In genomic region chr2:85852078-85852790, GRCh38 we compare ENCODE assay signal across 11 cellular contexts. TPM values are rescaled to one million over a fixed set of nuclear protein-coding genes. Genes with fewer than 3 reads are reported as not detected.
DNase-seq lines count a peak whose midpoint lies in the region; ATAC-seq lines count a peak whose summit lies in the region.
"Had no signal": no experiment of that assay in that cellular context is flagged by ENCODE, and none has a peak within 500 bp of the region (broad histone marks: within the 10 kb centered on the region; RNA-seq: fewer than 3 reads in every experiment).

No MANE protein-coding gene starts in this region.

- no peaks in the 10 kb centered on the region for H3K27me3 ChIP-seq in ACC112 (ENCODE audit: insufficient read depth, low read length)

- H3K36me3 Mint-ChIP-seq in activated naive CD8-positive, alpha-beta T cell treated with anti-CD3 and anti-CD28 coated beads, Interleukin-2, amount 50 U/mL, for 24 hours (ENCODE audit: low read depth), result peaks cover 41% of the 10 kb centered on the region
- peaks cover 20 to 28% of the 10 kb centered on the region in 2 donors for H3K36me3 Mint-ChIP-seq in naive B cell

- H3K4me3 ChIP-seq in ACC112 (ENCODE audit: low read depth, low read length) (peak overlapping the region; percentile 60; the same call in 1 of the 2 replicates), GM08714 (ENCODE audit: low read length) (peak overlapping the region; percentile 37; the same call in 1 of the 2 replicates)

- H3K79me2 ChIP-seq in ACC112 (ENCODE audit: control insufficient read depth, insufficient read depth, low read length, unreplicated experiment), result no peaks in the 10 kb centered on the region

- H2AFZ ChIP-seq in ACC112 (ENCODE audit: low read length, unreplicated experiment), result peak overlapping the region; percentile 96

- H3K4me1 ChIP-seq in ACC112 (ENCODE audit: control insufficient read depth, insufficient read depth, low read length, unreplicated experiment), result peaks cover 10% of the 10 kb centered on the region

- peaks cover 67% of the 10 kb centered on the region for H3K4me1 Mint-ChIP-seq in activated naive CD8-positive, alpha-beta T cell treated with anti-CD3 and anti-CD28 coated beads, Interleukin-2, amount 50 U/mL, for 24 hours
- peaks cover 51 to 64% (median 57%) of the 10 kb centered on the region in 3 donors for H3K4me1 Mint-ChIP-seq in naive B cell

- peaks cover 11% of the 10 kb centered on the region for H3K9me3 Mint-ChIP-seq in activated naive CD8-positive, alpha-beta T cell treated with anti-CD3 and anti-CD28 coated beads, Interleukin-2, amount 50 U/mL, for 24 hours
- peaks cover 0 to 14% (median 8%) of the 10 kb centered on the region in 7 donors for H3K9me3 Mint-ChIP-seq in naive B cell

- H3K4me3 Mint-ChIP-seq in activated naive CD8-positive, alpha-beta T cell treated with anti-CD3 and anti-CD28 coated beads, Interleukin-2, amount 50 U/mL, for 24 hours, result peak overlapping the region; percentile 76
- H3K4me3 Mint-ChIP-seq in naive B cell, result peak overlapping the region; percentile 49 to 91 (median 83)

- H3K36me3 ChIP-seq in ACC112 (ENCODE audit: insufficient read depth, low read length), result no peaks in the 10 kb centered on the region

- no peak for DNase-seq in activated naive CD8-positive, alpha-beta T cell treated with anti-CD3 and anti-CD28 coated beads, Interleukin-2, amount 50 U/mL, for 24 hours
- no peak for DNase-seq in naive B cell
- no peak for DNase-seq in NCI-H1694 (lab: John Stamatoyannopoulos, UW)
- no peak for DNase-seq in NCI-H69 (lab: John Stamatoyannopoulos, UW)
- DNase-seq: cortex of kidney, NCI-H1436 treated with DMSO at 0.1 percent for 48 hours had no signal

- no peak for ATAC-seq in activated naive CD8-positive, alpha-beta T cell treated with anti-CD3 and anti-CD28 coated beads, Interleukin-2, amount 50 U/mL, for 24 hours
- no peak for ATAC-seq in naive B cell (ENCODE audit: low read depth in 2 of 2)
- no peak for ATAC-seq in GM19452 (IDR thresholded peaks at IDR 0.05; ENCODE audit: unreplicated experiment)
- no peak for ATAC-seq in GM18519 (IDR thresholded peaks at IDR 0.05; ENCODE audit: low FRiP score, unreplicated experiment)

- no peak overlapping the region for H3K27ac ChIP-seq in ACC112 (ENCODE audit: low read depth, low read length)
- H3K27ac ChIP-seq: C4-2B had no signal

- no peaks in the 10 kb centered on the region for H3K27me3 Mint-ChIP-seq in activated naive CD8-positive, alpha-beta T cell treated with anti-CD3 and anti-CD28 coated beads, Interleukin-2, amount 50 U/mL, for 24 hours
- no peaks in the 10 kb centered on the region for H3K27me3 Mint-ChIP-seq in naive B cell

- peak overlapping the region; percentile 99 for H3K27ac Mint-ChIP-seq in activated naive CD8-positive, alpha-beta T cell treated with anti-CD3 and anti-CD28 coated beads, Interleukin-2, amount 50 U/mL, for 24 hours
- peak overlapping the region; percentile 99 to 100 (median 99) for H3K27ac Mint-ChIP-seq in naive B cell

RNA-seq across cellular contexts. Expression of gene ST3GAL5, which starts 36.6 kb away (rescaled TPM):
- polyA plus RNA-seq in naive B cell (ENCODE audit: low read depth in 6 of 6), result 10 to 100 TPM; 16.7 to 29.0 (median 20.9) TPM
